ENCODE assay signal across 8 cellular contexts in the genomic region with DNA sequence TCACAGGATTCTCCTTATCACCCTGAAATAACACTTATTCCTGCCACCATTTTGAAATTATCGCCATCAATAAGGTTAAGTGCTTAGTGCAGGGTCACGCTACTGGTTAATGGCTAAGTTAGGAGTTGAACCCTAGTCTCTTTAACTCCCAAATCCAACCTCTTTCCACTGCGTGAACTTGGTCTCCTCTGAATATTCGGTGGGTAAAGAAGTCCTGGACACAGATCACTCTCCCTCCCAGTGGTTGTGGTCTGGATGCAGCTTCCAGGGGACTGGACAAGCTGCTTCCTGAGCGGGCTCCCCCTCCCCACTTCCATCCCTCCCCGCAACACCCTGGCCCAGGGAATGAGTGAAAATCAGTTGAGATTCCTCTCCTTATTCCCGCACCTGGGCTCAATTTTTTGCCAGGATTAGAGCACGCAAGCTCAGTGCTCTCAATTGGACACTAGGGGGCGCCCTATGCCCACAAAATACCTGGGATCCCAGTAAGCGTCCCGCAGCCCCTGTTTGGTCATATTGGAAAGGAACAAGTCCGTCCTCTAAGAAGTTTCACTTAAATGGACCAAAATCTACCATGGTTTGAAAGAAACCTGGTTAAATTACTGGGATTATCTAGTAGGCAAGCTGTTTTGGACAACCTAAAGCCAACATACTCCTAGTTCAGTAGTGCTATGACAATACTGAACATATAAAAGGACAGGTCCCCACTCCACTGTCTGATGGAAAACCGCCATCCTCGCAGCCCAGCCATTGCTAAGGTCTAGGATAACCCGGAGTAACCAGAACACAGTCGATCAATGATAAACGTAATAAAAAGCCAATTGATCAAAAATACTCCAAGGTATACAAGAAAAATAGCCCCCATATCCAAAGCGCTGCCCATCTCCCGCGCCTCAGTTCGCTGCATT. TPM values are rescaled to one million over a fixed set of nuclear protein-coding genes. Genes with fewer than 3 reads are reported as not detected.
DNase-seq lines count a peak whose midpoint lies in the region; ATAC-seq and TF ChIP-seq lines count a peak whose summit lies in the region.

No MANE protein-coding gene starts in this region.

- no peak overlapping the region for H3K4me3 ChIP-seq in coronary artery
- no peak overlapping the region for H3K4me3 ChIP-seq in left lung

- no peaks in the 10 kb centered on the region for H3K36me3 ChIP-seq in left lung

- ATAC-seq in HG02938 (IDR thresholded peaks at IDR 0.05; ENCODE audit: unreplicated experiment) = peak; percentile 52
- ATAC-seq in left lung = peak; percentile 97
- ATAC-seq in GM21619 (IDR thresholded peaks at IDR 0.05; ENCODE audit: unreplicated experiment) = no peak

- H3K4me1 ChIP-seq in left lung = peaks cover 3 to 47% of the 10 kb centered on the region in 2 donors

- TF ChIP-seq CTCF in GM10266 (IDR thresholded peaks at IDR 0.05; ENCODE audit: control insufficient read depth, insufficient read depth, low read depth, missing control alignments) (peak; percentile 86), coronary artery (IDR thresholded peaks at IDR 0.05) (peak; percentile 59), left lung (IDR thresholded peaks at IDR 0.05) (peak; percentile 89 to 92)

- no peaks in the 10 kb centered on the region for H3K27me3 ChIP-seq in left lung

- intact Hi-C loops in left lung (cut with DNase I) = no loop called here

- no peaks in the 10 kb centered on the region for H3K9me3 ChIP-seq in left lung

- no peak overlapping the region for H3K27ac ChIP-seq in coronary artery
- H3K27ac ChIP-seq in left lung = peak overlapping the region in 1 of 2 donors; percentile 82

- peak; percentile 57 for DNase-seq in GM10266 (ENCODE audit: extremely low spot score)
- DNase-seq in NCI-H2227 (lab: John Stamatoyannopoulos, UW; ENCODE audit: unreplicated experiment) = peak; percentile 90
- DNase-seq in activated CD4-positive, alpha-beta T cell treated with anti-CD3 and anti-CD28 coated beads for 48 hours = peak; percentile 82
- DNase-seq in coronary artery (ENCODE audit: low spot score) = no peak
- DNase-seq in left lung = peak; percentile 82
- peak; percentile 57 to 61 for DNase-seq in stimulated activated CD4-positive, alpha-beta T cell treated with anti-CD3 and anti-CD28 coated beads, Interleukin-4, amount 100 ng/mL, for 4 hours

RNA-seq across cellular contexts. Expression of gene DHRS9, which starts 40.4 kb away (rescaled TPM):
- 1 to 10 TPM; 3.9 to 8.5 TPM for total RNA-seq in left lung
